In the genomic region with DNA sequence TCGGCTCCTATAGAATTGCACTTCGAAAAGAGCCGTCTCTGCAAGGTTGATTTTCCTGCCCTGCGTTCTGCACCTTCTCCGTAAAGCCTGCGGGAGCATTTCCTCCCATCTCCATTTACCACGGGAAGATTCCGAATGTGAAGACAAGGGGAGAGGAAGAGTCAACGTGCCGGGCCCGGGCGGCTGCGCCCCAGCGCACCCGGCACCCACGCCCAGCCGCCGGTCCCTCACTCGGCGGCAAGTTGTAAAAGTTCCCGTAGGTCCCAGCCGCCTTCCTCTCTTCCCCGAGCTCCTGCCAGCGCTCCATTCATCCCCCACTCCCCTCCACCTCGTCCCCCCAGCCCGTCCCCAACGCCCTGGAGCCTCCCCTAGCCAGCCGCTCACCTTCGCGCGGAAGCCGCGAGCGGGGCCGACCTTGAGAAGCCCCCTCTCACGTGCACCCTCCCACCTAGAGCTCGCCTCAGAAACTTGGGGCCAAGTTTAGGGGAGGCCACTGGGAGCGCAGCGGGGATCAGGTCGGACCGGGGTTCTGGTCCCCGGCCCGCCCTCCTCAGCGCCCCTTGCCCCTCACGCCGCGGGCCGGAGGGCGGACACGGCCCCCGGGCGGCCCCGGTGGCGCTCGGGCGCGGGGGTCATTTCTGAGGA, we compare ENCODE assay signal across 9 cellular contexts. TPM values are rescaled to one million over a fixed set of nuclear protein-coding genes. Genes with fewer than 3 reads are reported as not detected.
A peak's percentile ranks its signal among the peaks of the same experiment; 100 is the strongest.
DNase-seq lines count a peak whose midpoint lies in the region; ATAC-seq lines count a peak whose summit lies in the region.
"Had no signal": no experiment of that assay in that cellular context is flagged by ENCODE, and none has a peak within 500 bp of the region (broad histone marks: within the 10 kb centered on the region; RNA-seq: fewer than 3 reads in every experiment).

No MANE protein-coding gene starts in this region.

- no peak for DNase-seq in activated T-cell treated with anti-CD3 and anti-CD28 coated beads, Interleukin-2, amount 50 U/mL, for 4 hours
- no peak for DNase-seq in activated T-cell treated with anti-CD3 and anti-CD28 coated beads, Interleukin-2, amount 50 U/mL, for 72 hours
- DNase-seq in ecto neural progenitor cell (ENCODE audit: low spot score) (peak; percentile 59), mesendoderm (peak; percentile 49), aorta (peak in 1 of 2 donors; percentile 51), T-helper 17 cell (no peak)

- no peaks in the 10 kb centered on the region for H3K36me3 Mint-ChIP-seq in activated T-cell treated with anti-CD3 and anti-CD28 coated beads, Interleukin-2, amount 50 U/mL, for 4 hours (ENCODE audit: insufficient read depth)
- peaks cover 0 to 2% of the 10 kb centered on the region in 2 donors for H3K36me3 Mint-ChIP-seq in activated T-cell treated with anti-CD3 and anti-CD28 coated beads, Interleukin-2, amount 50 U/mL, for 72 hours (ENCODE audit: insufficient read depth in 2 of 2)
- no peaks in the 10 kb centered on the region for H3K36me3 Mint-ChIP-seq in T-helper 17 cell (ENCODE audit: low read depth)

- no peak overlapping the region for H3K27ac Mint-ChIP-seq in activated T-cell treated with anti-CD3 and anti-CD28 coated beads, Interleukin-2, amount 50 U/mL, for 72 hours
- no peak overlapping the region for H3K27ac Mint-ChIP-seq in T-helper 17 cell
- H3K27ac Mint-ChIP-seq: memory B cell had no signal

- H3K27me3 Mint-ChIP-seq in activated T-cell treated with anti-CD3 and anti-CD28 coated beads, Interleukin-2, amount 50 U/mL, for 4 hours (ENCODE audit: low read depth): peaks cover 34% of the 10 kb centered on the region
- peaks cover 17% of the 10 kb centered on the region for H3K27me3 Mint-ChIP-seq in activated T-cell treated with anti-CD3 and anti-CD28 coated beads, Interleukin-2, amount 50 U/mL, for 72 hours (ENCODE audit: low read depth)
- H3K27me3 Mint-ChIP-seq in T-helper 17 cell: peaks cover 18% of the 10 kb centered on the region

- peak overlapping the region; percentile 57 for H3K23ac ChIP-seq in mesendoderm (ENCODE audit: low read length)

- peak overlapping the region; percentile 76 for H3K18ac ChIP-seq in mesendoderm (ENCODE audit: low read length)

- no peak overlapping the region for H4K8ac ChIP-seq in mesendoderm (ENCODE audit: low read depth, low read length)

- peak in 1 of 2 donors; percentile 52 for ATAC-seq in activated T-cell treated with anti-CD3 and anti-CD28 coated beads, Interleukin-2, amount 50 U/mL, for 4 hours
- no peak for ATAC-seq in activated T-cell treated with anti-CD3 and anti-CD28 coated beads, Interleukin-2, amount 50 U/mL, for 72 hours (replicated peaks in 1 of 2)
- ATAC-seq in aorta (ENCODE audit: low FRiP score) (peak; percentile 5), GM18511 (IDR thresholded peaks at IDR 0.05; ENCODE audit: unreplicated experiment) (no peak), HG02798 (IDR thresholded peaks at IDR 0.05; ENCODE audit: poor library complexity, unreplicated experiment) (no peak), T-helper 17 cell (no peak)

- H3K4me3 ChIP-seq in mesendoderm (ENCODE audit: low read length) (peak overlapping the region; percentile 78), aorta (ENCODE audit: low read length in 2 of 2) (peak overlapping the region; percentile 73)

- peak overlapping the region; percentile 84 for H3K56ac ChIP-seq in mesendoderm (ENCODE audit: low read length)

- H3K27ac ChIP-seq in mesendoderm (ENCODE audit: low read depth, low read length) (no peak overlapping the region), aorta (ENCODE audit: low read depth in 1 of 2, low read length in 2 of 2) (no peak overlapping the region)

- H3K4ac ChIP-seq in mesendoderm (ENCODE audit: low read depth, low read length): no peak overlapping the region

- H3K36me3 ChIP-seq in mesendoderm (ENCODE audit: control insufficient read depth, insufficient read depth, low read length) (no peaks in the 10 kb centered on the region), aorta (ENCODE audit: control insufficient read depth in 1 of 2, insufficient read depth in 2 of 2, low read length in 1 of 2) (no peaks in the 10 kb centered on the region)

- H3K4me3 Mint-ChIP-seq in activated T-cell treated with anti-CD3 and anti-CD28 coated beads, Interleukin-2, amount 50 U/mL, for 4 hours: peak overlapping the region; percentile 8
- H3K4me3 Mint-ChIP-seq in activated T-cell treated with anti-CD3 and anti-CD28 coated beads, Interleukin-2, amount 50 U/mL, for 72 hours: no peak overlapping the region
- H3K4me3 Mint-ChIP-seq in T-helper 17 cell: no peak overlapping the region

- peaks cover 8% of the 10 kb centered on the region for H3K4me1 Mint-ChIP-seq in activated T-cell treated with anti-CD3 and anti-CD28 coated beads, Interleukin-2, amount 50 U/mL, for 4 hours (ENCODE audit: low read depth)
- no peaks in the 10 kb centered on the region for H3K4me1 Mint-ChIP-seq in activated T-cell treated with anti-CD3 and anti-CD28 coated beads, Interleukin-2, amount 50 U/mL, for 72 hours (ENCODE audit: low read depth)
- no peaks in the 10 kb centered on the region for H3K4me1 Mint-ChIP-seq in T-helper 17 cell
- H3K4me1 Mint-ChIP-seq: memory B cell had no signal

- peak overlapping the region; percentile 69 for H3K9ac ChIP-seq in mesendoderm (ENCODE audit: low read length)

- WGBS in mesendoderm (ENCODE audit: extremely low coverage, insufficient coverage, low lambda C conversion rate): no CpG with 5 or more reads among the region's 57 CpGs
- 1% methylated on average over 46 to 57 of the region's 57 CpGs for WGBS in aorta, 2 donors

- no peaks in the 10 kb centered on the region for H3K9me3 Mint-ChIP-seq in activated T-cell treated with anti-CD3 and anti-CD28 coated beads, Interleukin-2, amount 50 U/mL, for 4 hours
- no peaks in the 10 kb centered on the region for H3K9me3 Mint-ChIP-seq in activated T-cell treated with anti-CD3 and anti-CD28 coated beads, Interleukin-2, amount 50 U/mL, for 72 hours
- H3K9me3 Mint-ChIP-seq: memory B cell had no signal

- peak overlapping the region; percentile 80 for H3K4me2 ChIP-seq in mesendoderm (ENCODE audit: low read length)

- intact Hi-C loops in aorta (cut with DNase I): loop anchor here in 1 of 2 donors (5.0 to 10.0 kb wide), 3 partner anchors 117 to 675 kb away; no protein-coding TSS in a partner anchor

- H2BK15ac ChIP-seq in mesendoderm (replicated peaks; ENCODE audit: low read depth): no peak overlapping the region

- no peaks in the 10 kb centered on the region for H3K9me3 ChIP-seq in aorta (ENCODE audit: control insufficient read depth, low read length)
- no peaks in the 10 kb centered on the region for H3K9me3 ChIP-seq in T-helper 17 cell (ENCODE audit: control insufficient read depth, low read length, poor library complexity, severe bottlenecking)

- H3K4me1 ChIP-seq in mesendoderm (ENCODE audit: control insufficient read depth, low read depth, low read length): no peaks in the 10 kb centered on the region
- H3K4me1 ChIP-seq in aorta (ENCODE audit: control insufficient read depth in 1 of 2, insufficient read depth in 2 of 2, low read length in 2 of 2): no peaks in the 10 kb centered on the region

- no peak overlapping the region for H4K5ac ChIP-seq in mesendoderm (ENCODE audit: low read length)

- no peak overlapping the region for H2AK5ac ChIP-seq in mesendoderm (ENCODE audit: low read length)

- H2BK5ac ChIP-seq in mesendoderm (ENCODE audit: low read length): no peak overlapping the region

- H3K79me2 ChIP-seq in mesendoderm (ENCODE audit: control insufficient read depth, insufficient read depth, low read length): no peaks in the 10 kb centered on the region

- no peaks in the 10 kb centered on the region for H3K79me1 ChIP-seq in mesendoderm (ENCODE audit: low read length)

- H3K27me3 ChIP-seq in mesendoderm (ENCODE audit: insufficient read depth, low read length, poor library complexity) (peaks cover 3% of the 10 kb centered on the region), aorta (ENCODE audit: control insufficient read depth in 1 of 2, insufficient read depth in 2 of 2, low read length in 1 of 2) (no peaks in the 10 kb centered on the region)

- H2BK120ac ChIP-seq in mesendoderm (ENCODE audit: low read depth, low read length): no peak overlapping the region

RNA-seq across cellular contexts. Expression of a gene that starts 0.4 kb away (rescaled TPM):
- total RNA-seq in activated T-cell treated with anti-CD3 and anti-CD28 coated beads, Interleukin-2, amount 50 U/mL, for 4 hours: under 1 TPM; 0.08 to 0.29 (median 0.25) TPM
- under 1 TPM in 1 of 2 donors, not detected in 1; 0.32 TPM for total RNA-seq in activated T-cell treated with anti-CD3 and anti-CD28 coated beads, Interleukin-2, amount 50 U/mL, for 72 hours
- 1.1 TPM for polyA plus RNA-seq in mesendoderm (2013, experiment 1 of 2)
- polyA plus RNA-seq in mesendoderm (2013, experiment 2 of 2): 1.0 TPM
- 10 to 100 TPM; 22.0 to 69.0 TPM for total RNA-seq in aorta
- under 1 TPM; 0.36 to 0.88 TPM for polyA plus RNA-seq in aorta
- total RNA-seq in T-helper 17 cell: not detected

Comparison
In these comparisons a context has a peak if more than half of its experiments do, and no peak if none do; other contexts are left out.
1. DNase-seq: peak in ecto neural progenitor cell (single experiment) and mesendoderm (single experiment); none in activated T-cell treated with anti-CD3 and anti-CD28 coated beads, Interleukin-2, amount 50 U/mL, for 4 hours (single experiment), activated T-cell treated with anti-CD3 and anti-CD28 coated beads, Interleukin-2, amount 50 U/mL, for 72 hours (0 of 2) and T-helper 17 cell (0 of 3).
2. RNA of a gene that starts 0.4 kb away (total RNA-seq): 22.0 to 69.0 TPM in aorta; 0.32 TPM in activated T-cell treated with anti-CD3 and anti-CD28 coated beads, Interleukin-2, amount 50 U/mL, for 72 hours, 0.08 to 0.29 TPM in activated T-cell treated with anti-CD3 and anti-CD28 coated beads, Interleukin-2, amount 50 U/mL, for 4 hours and not detected in T-helper 17 cell; every median in the first group is over 10 times any median in the second.